Comparison of ENCODE assay signal across 30 cellular contexts in the genomic region with DNA sequence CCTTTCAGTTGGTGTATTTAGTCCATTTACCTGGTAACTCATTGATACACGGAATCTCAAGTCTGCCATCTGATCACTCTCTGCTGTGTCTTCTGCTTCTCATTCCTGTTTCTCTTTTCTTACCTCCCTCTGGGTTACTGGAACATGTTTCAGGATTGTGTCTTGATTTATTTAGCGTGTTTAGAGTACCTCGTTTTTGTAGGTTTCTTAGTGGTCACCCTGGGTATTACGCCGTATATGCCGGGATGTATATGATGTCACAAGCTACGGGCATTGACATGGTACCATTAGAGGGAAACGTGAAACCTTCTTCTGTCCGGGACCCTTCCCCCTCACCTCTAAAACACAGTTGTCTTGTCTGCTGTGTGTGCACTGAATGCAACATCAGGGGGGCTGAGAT. TPM values are rescaled to one million over a fixed set of nuclear protein-coding genes. Genes with fewer than 3 reads are reported as not detected.
DNase-seq lines count a peak whose midpoint lies in the region; ATAC-seq and TF ChIP-seq lines count a peak whose summit lies in the region.
"Had no signal": no experiment of that assay in that cellular context is flagged by ENCODE, and none has a peak within 500 bp of the region (broad histone marks: within the 10 kb centered on the region; RNA-seq: fewer than 3 reads in every experiment).

No MANE protein-coding gene starts in this region.

- no peaks in the 10 kb centered on the region for H3K36me3 ChIP-seq in endodermal cell (ENCODE audit: control insufficient read depth, insufficient read depth, low read length)
- H3K36me3 ChIP-seq: BLaER1 treated with 17β-estradiol and CSF1 and Interleukin-3, amounts not matched to agents 10 nM and 100 nM; brain microvascular endothelial cell; heart right ventricle; suprapubic skin; uterus had no signal

- H3K27me3 Mint-ChIP-seq in activated naive CD4-positive, alpha-beta T cell treated with anti-CD3 and anti-CD28 coated beads for 36 hours (ENCODE audit: low read depth): no peaks in the 10 kb centered on the region
- H3K27me3 Mint-ChIP-seq in endodermal cell (ENCODE audit: insufficient read depth): no peaks in the 10 kb centered on the region
- H3K27me3 Mint-ChIP-seq: activated CD4-positive, alpha-beta T cell treated with anti-CD3 and anti-CD28 coated beads, Interleukin-2, amount 10 ng/mL, durations not matched to agents 24 days and 14 days had no signal

- no peaks in the 10 kb centered on the region for H3K9me3 Mint-ChIP-seq in activated naive CD4-positive, alpha-beta T cell treated with anti-CD3 and anti-CD28 coated beads for 36 hours
- H3K9me3 Mint-ChIP-seq in endodermal cell: peaks cover 51% of the 10 kb centered on the region
- H3K9me3 Mint-ChIP-seq: activated CD4-positive, alpha-beta T cell treated with anti-CD3 and anti-CD28 coated beads, Interleukin-2, amount 10 ng/mL, durations not matched to agents 24 days and 14 days; stimulated activated effector memory CD8-positive, alpha-beta T cell treated with anti-CD3 and anti-CD28 coated beads, Interleukin-12 subunit alpha, Interleukin-12 subunit beta, amount 100 ng/mL, for 72 hours; T-helper 1 cell treated with Interleukin-12 subunit alpha and Interleukin-12 subunit beta and Interleukin-4 antibody, amounts not matched to agents 30 μg/mL and 1 μg/mL, for 36 hours had no signal

- H3K4me1 ChIP-seq in endodermal cell (ENCODE audit: control insufficient read depth, insufficient read depth, low read length): no peaks in the 10 kb centered on the region
- H3K4me1 ChIP-seq: heart right ventricle, suprapubic skin, uterus had no signal

- H3K4me3 Mint-ChIP-seq in activated naive CD4-positive, alpha-beta T cell treated with anti-CD3 and anti-CD28 coated beads for 36 hours: no peak overlapping the region
- H3K4me3 Mint-ChIP-seq in endodermal cell: no peak overlapping the region
- H3K4me3 Mint-ChIP-seq: activated CD4-positive, alpha-beta T cell treated with anti-CD3 and anti-CD28 coated beads, Interleukin-2, amount 10 ng/mL, durations not matched to agents 24 days and 14 days; neural crest cell; stimulated activated effector memory CD8-positive, alpha-beta T cell treated with anti-CD3 and anti-CD28 coated beads, Interleukin-12 subunit alpha, Interleukin-12 subunit beta, amount 100 ng/mL, for 72 hours; T-helper 1 cell treated with Interleukin-12 subunit alpha and Interleukin-12 subunit beta and Interleukin-4 antibody, amounts not matched to agents 30 μg/mL and 1 μg/mL, for 36 hours had no signal

- no peak overlapping the region for H3K27ac Mint-ChIP-seq in activated naive CD4-positive, alpha-beta T cell treated with anti-CD3 and anti-CD28 coated beads for 36 hours
- H3K27ac Mint-ChIP-seq in endodermal cell: no peak overlapping the region
- H3K27ac Mint-ChIP-seq: activated CD4-positive, alpha-beta T cell treated with anti-CD3 and anti-CD28 coated beads, Interleukin-2, amount 10 ng/mL, durations not matched to agents 24 days and 14 days; stimulated activated effector memory CD8-positive, alpha-beta T cell treated with anti-CD3 and anti-CD28 coated beads, Interleukin-12 subunit alpha, Interleukin-12 subunit beta, amount 100 ng/mL, for 72 hours; T-helper 1 cell treated with Interleukin-12 subunit alpha and Interleukin-12 subunit beta and Interleukin-4 antibody, amounts not matched to agents 30 μg/mL and 1 μg/mL, for 36 hours had no signal

- intact Hi-C loops in activated naive CD4-positive, alpha-beta T cell treated with anti-CD3 and anti-CD28 coated beads for 36 hours (cut with micrococcal nuclease): no loop called here

- H3K4me3 ChIP-seq in NB4 (ENCODE audit: low read depth, low read length): no peak overlapping the region
- no peak overlapping the region for H3K4me3 ChIP-seq in endodermal cell (ENCODE audit: low read length)
- H3K4me3 ChIP-seq in retinal pigment epithelial cell (ENCODE audit: low read length): no peak overlapping the region
- H3K4me3 ChIP-seq: BLaER1 treated with 17β-estradiol and CSF1 and Interleukin-3, amounts not matched to agents 10 nM and 100 nM; heart right ventricle; suprapubic skin; uterus had no signal

- H3K27me3 ChIP-seq in endodermal cell (ENCODE audit: control insufficient read depth, insufficient read depth, low read length, poor library complexity, severe bottlenecking): no peaks in the 10 kb centered on the region
- H3K27me3 ChIP-seq: brain microvascular endothelial cell, uterus had no signal

- H3K4me1 Mint-ChIP-seq in activated naive CD4-positive, alpha-beta T cell treated with anti-CD3 and anti-CD28 coated beads for 36 hours (ENCODE audit: low read depth): no peaks in the 10 kb centered on the region
- no peaks in the 10 kb centered on the region for H3K4me1 Mint-ChIP-seq in endodermal cell
- H3K4me1 Mint-ChIP-seq: activated CD4-positive, alpha-beta T cell treated with anti-CD3 and anti-CD28 coated beads, Interleukin-2, amount 10 ng/mL, durations not matched to agents 24 days and 14 days; neural crest cell; stimulated activated effector memory CD8-positive, alpha-beta T cell treated with anti-CD3 and anti-CD28 coated beads, Interleukin-12 subunit alpha, Interleukin-12 subunit beta, amount 100 ng/mL, for 72 hours had no signal

- no peak overlapping the region for H3K27ac ChIP-seq in endodermal cell (ENCODE audit: low read depth, low read length)
- H3K27ac ChIP-seq: BLaER1 treated with 17β-estradiol and CSF1 and Interleukin-3, amounts not matched to agents 10 nM and 100 nM; brain microvascular endothelial cell; heart right ventricle; suprapubic skin; uterus had no signal

- ATAC-seq in GM19328 (IDR thresholded peaks at IDR 0.05; ENCODE audit: unreplicated experiment): no peak
- ATAC-seq: heart right ventricle; stimulated activated effector memory CD8-positive, alpha-beta T cell treated with anti-CD3 and anti-CD28 coated beads, Interleukin-12 subunit alpha, Interleukin-12 subunit beta, amount 100 ng/mL, for 72 hours had no signal

- peaks cover 13% of the 10 kb centered on the region for H3K9me3 ChIP-seq in endodermal cell (ENCODE audit: control insufficient read depth, low read length)
- H3K9me3 ChIP-seq: heart right ventricle, suprapubic skin, uterus had no signal

- no peak for TF ChIP-seq POLR2A in NB4 (IDR thresholded peaks at IDR 0.05; ENCODE audit: extremely low read depth, insufficient read length)

- H3K36me3 Mint-ChIP-seq in activated naive CD4-positive, alpha-beta T cell treated with anti-CD3 and anti-CD28 coated beads for 36 hours (ENCODE audit: low read depth): no peaks in the 10 kb centered on the region
- H3K36me3 Mint-ChIP-seq in endodermal cell (ENCODE audit: low read depth): no peaks in the 10 kb centered on the region
- H3K36me3 Mint-ChIP-seq: stimulated activated effector memory CD8-positive, alpha-beta T cell treated with anti-CD3 and anti-CD28 coated beads, Interleukin-12 subunit alpha, Interleukin-12 subunit beta, amount 100 ng/mL, for 72 hours had no signal

- WGBS in endodermal cell (ENCODE audit: insufficient coverage in 1 of 2, insufficient read length in 1 of 2), 2 experiments: 64 to 77% methylated on average over 9 of the region's 9 CpGs

- TF ChIP-seq CTCF in NB4 (IDR thresholded peaks at IDR 0.05; ENCODE audit: low read depth, low read length) (no peak), endodermal cell (conservative IDR thresholded peaks at IDR 0.05) (peak; percentile 38), retinal pigment epithelial cell (conservative IDR thresholded peaks at IDR 0.05; ENCODE audit: low read depth, low read length) (peak; percentile 38)

- H3K9ac ChIP-seq in endodermal cell (ENCODE audit: extremely low read depth, low read length, poor library complexity, severe bottlenecking): no peak overlapping the region
- H3K9ac ChIP-seq: BLaER1 treated with 17β-estradiol and CSF1 and Interleukin-3, amounts not matched to agents 10 nM and 100 nM had no signal

- DNase-seq in activated naive CD4-positive, alpha-beta T cell treated with anti-CD3 and anti-CD28 coated beads for 36 hours: peak; percentile 4
- DNase-seq in activated naive CD4-positive, alpha-beta T cell treated with anti-CD3 and anti-CD28 coated beads, Interleukin-2, amount 50 U/mL, for 16 hours: no peak
- DNase-seq in NB4 (ENCODE audit: low read depth): peak; percentile 11
- DNase-seq in endodermal cell: no peak
- no peak for DNase-seq in retinal pigment epithelial cell (ENCODE audit: low read depth)
- no peak for DNase-seq in superior temporal gyrus (ENCODE audit: extremely low spot score)
- no peak for DNase-seq in SIG-M5 (lab: John Stamatoyannopoulos, UW)
- DNase-seq: ACHN; activated CD4-positive, alpha-beta T cell treated with anti-CD3 and anti-CD28 coated beads, Interleukin-2, amount 10 ng/mL, durations not matched to agents 24 days and 14 days; brain microvascular endothelial cell; cortex of kidney; heart right ventricle; NCI-H1092; NCI-H1930; NCI-H2227 treated with DMSO at 0.1 percent for 48 hours; NCI-H748 treated with DMSO at 0.1 percent for 48 hours; OCI-M1; uterus had no signal

- CTCF ChIA-PET in activated naive CD4-positive, alpha-beta T cell treated with anti-CD3 and anti-CD28 coated beads for 36 hours (lab: Charles Lee): no interaction called here

RNA-seq across cellular contexts. Expression of a gene that starts 2.7 kb away (rescaled TPM):
- total RNA-seq in activated naive CD4-positive, alpha-beta T cell treated with anti-CD3 and anti-CD28 coated beads for 36 hours: not detected
- total RNA-seq in endodermal cell: not detected
- not detected for polyA plus RNA-seq in endodermal cell (2013, experiment 1 of 2)
- polyA plus RNA-seq in endodermal cell (2013, experiment 2 of 2): not detected
- total RNA-seq: activated CD4-positive, alpha-beta T cell treated with anti-CD3 and anti-CD28 coated beads, Interleukin-2, amount 10 ng/mL, durations not matched to agents 24 days and 14 days; endothelial cell of umbilical vein; fibroblast of villous mesenchyme; heart right ventricle; liver; mucosa of gallbladder; neural crest cell; posterior vena cava; suprapubic skin; uterus had no signal
- polyA plus RNA-seq: adipose tissue, endothelial cell of umbilical vein, heart right ventricle, liver had no signal

RNA-seq across cellular contexts. Expression of a gene that starts 45.0 kb away (rescaled TPM):
- under 1 TPM; 0.05 to 0.20 TPM for total RNA-seq in activated naive CD4-positive, alpha-beta T cell treated with anti-CD3 and anti-CD28 coated beads for 36 hours
- total RNA-seq in endodermal cell: 1 to 10 TPM; 2.1 to 4.0 TPM
- polyA plus RNA-seq in endodermal cell (2013, experiment 1 of 2): 9.2 TPM
- 6.9 TPM for polyA plus RNA-seq in endodermal cell (2013, experiment 2 of 2)
- total RNA-seq: activated CD4-positive, alpha-beta T cell treated with anti-CD3 and anti-CD28 coated beads, Interleukin-2, amount 10 ng/mL, durations not matched to agents 24 days and 14 days; endothelial cell of umbilical vein had no signal
- polyA plus RNA-seq: endothelial cell of umbilical vein had no signal

Comparison
In these comparisons a context has a peak if more than half of its experiments do, and no peak if none do; other contexts are left out.
1. DNase-seq: peak in activated naive CD4-positive, alpha-beta T cell treated with anti-CD3 and anti-CD28 coated beads for 36 hours (single experiment) and NB4 (single experiment); none in activated naive CD4-positive, alpha-beta T cell treated with anti-CD3 and anti-CD28 coated beads, Interleukin-2, amount 50 U/mL, for 16 hours (single experiment), endodermal cell (single experiment), retinal pigment epithelial cell (single experiment), superior temporal gyrus (single experiment) and SIG-M5 (single experiment).